15 cellular contexts compared by ENCODE assay signal in the genomic region with DNA sequence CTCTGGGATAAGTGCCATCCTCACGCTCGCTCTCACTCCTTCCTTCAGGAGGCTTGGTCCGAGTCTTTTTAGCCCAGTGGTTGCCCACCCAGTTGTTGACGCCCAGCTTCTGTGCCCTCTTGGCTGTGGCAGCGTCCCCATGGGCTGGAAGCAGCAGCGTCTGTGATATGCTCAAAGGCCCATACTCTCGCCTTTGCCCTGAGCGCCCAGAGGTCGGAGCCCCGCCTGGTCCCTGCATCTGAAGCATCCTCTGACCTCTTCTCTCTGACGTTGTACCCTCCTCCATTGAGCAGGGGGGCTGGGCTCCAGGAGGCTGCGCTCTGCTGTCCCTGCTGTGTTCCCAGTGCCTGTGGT.
DNase-seq lines count a peak whose midpoint lies in the region; ATAC-seq and TF ChIP-seq lines count a peak whose summit lies in the region.
"Had no signal": no experiment of that assay in that cellular context is flagged by ENCODE, and none has a peak within 500 bp of the region (broad histone marks: within the 10 kb centered on the region; RNA-seq: fewer than 3 reads in every experiment).

No MANE protein-coding gene starts in this region.

- peaks cover 57% of the 10 kb centered on the region for H3K36me3 Mint-ChIP-seq in chondrocyte (ENCODE audit: low read depth)
- peaks cover 45% of the 10 kb centered on the region for H3K36me3 Mint-ChIP-seq in memory B cell
- H3K36me3 Mint-ChIP-seq in stimulated activated effector memory CD8-positive, alpha-beta T cell treated with anti-CD3 and anti-CD28 coated beads, Interleukin-12 subunit alpha, Interleukin-12 subunit beta, amount 100 ng/mL, for 72 hours, result peaks cover 74% of the 10 kb centered on the region
- H3K36me3 Mint-ChIP-seq in neural progenitor cell, result peaks cover 63% of the 10 kb centered on the region

- no peaks in the 10 kb centered on the region for H3K9me3 Mint-ChIP-seq in chondrocyte (ENCODE audit: low read depth)
- no peaks in the 10 kb centered on the region for H3K9me3 Mint-ChIP-seq in memory B cell
- no peaks in the 10 kb centered on the region for H3K9me3 Mint-ChIP-seq in stimulated activated effector memory CD8-positive, alpha-beta T cell treated with anti-CD3 and anti-CD28 coated beads, Interleukin-12 subunit alpha, Interleukin-12 subunit beta, amount 100 ng/mL, for 72 hours
- H3K9me3 Mint-ChIP-seq in neural progenitor cell, result no peaks in the 10 kb centered on the region
- H3K9me3 Mint-ChIP-seq: CD8-positive, alpha-beta T cell had no signal

- no peak overlapping the region for H3K4me3 ChIP-seq in H7 (ENCODE audit: insufficient read depth, low read depth, low read length)
- H3K4me3 ChIP-seq in neural progenitor cell, result no peak overlapping the region
- no peak overlapping the region for H3K4me3 ChIP-seq in colonic mucosa
- H3K4me3 ChIP-seq: GM12878, HAP-1 had no signal

- intact Hi-C loops in colonic mucosa (cut with DNase I), result no loop called here

- H3K27me3 ChIP-seq in H7 (ENCODE audit: control insufficient read depth, insufficient read depth, low read length) (no peaks in the 10 kb centered on the region), neural progenitor cell (no peaks in the 10 kb centered on the region), colonic mucosa (no peaks in the 10 kb centered on the region)
- H3K27me3 ChIP-seq: BE2C had no signal

- H3K4me1 Mint-ChIP-seq in chondrocyte (ENCODE audit: low read depth), result no peaks in the 10 kb centered on the region
- H3K4me1 Mint-ChIP-seq in memory B cell, result peaks cover 10% of the 10 kb centered on the region
- H3K4me1 Mint-ChIP-seq in stimulated activated effector memory CD8-positive, alpha-beta T cell treated with anti-CD3 and anti-CD28 coated beads, Interleukin-12 subunit alpha, Interleukin-12 subunit beta, amount 100 ng/mL, for 72 hours, result peaks cover 15% of the 10 kb centered on the region
- peaks cover 3% of the 10 kb centered on the region for H3K4me1 Mint-ChIP-seq in neural progenitor cell

- H3K4me1 ChIP-seq in neural progenitor cell, result no peaks in the 10 kb centered on the region
- H3K4me1 ChIP-seq in colonic mucosa, result no peaks in the 10 kb centered on the region
- H3K4me1 ChIP-seq: BE2C, HAP-1 had no signal

- peak; percentile 29 for DNase-seq in H7
- DNase-seq in chondrocyte (ENCODE audit: low spot score), result peak; percentile 76
- DNase-seq in memory B cell (ENCODE audit: low spot score in 2 of 2), result no peak
- no peak for DNase-seq in stimulated activated effector memory CD8-positive, alpha-beta T cell treated with anti-CD3 and anti-CD28 coated beads, Interleukin-12 subunit alpha, Interleukin-12 subunit beta, amount 100 ng/mL, for 72 hours (ENCODE audit: low spot score in 2 of 2)
- no peak for DNase-seq in occipital lobe (lab: John Stamatoyannopoulos, UW)
- no peak for DNase-seq in neural progenitor cell (ENCODE audit: low spot score)
- DNase-seq in colonic mucosa, result no peak
- DNase-seq: BE2C; CD8-positive, alpha-beta T cell; GOT3 had no signal

- H3K9me3 ChIP-seq in neural progenitor cell (ENCODE audit: low read depth), result no peaks in the 10 kb centered on the region
- no peaks in the 10 kb centered on the region for H3K9me3 ChIP-seq in colonic mucosa
- H3K9me3 ChIP-seq: BE2C, HAP-1 had no signal

- H3K27me3 Mint-ChIP-seq in chondrocyte (ENCODE audit: low read depth), result no peaks in the 10 kb centered on the region
- no peaks in the 10 kb centered on the region for H3K27me3 Mint-ChIP-seq in memory B cell
- peaks cover 13% of the 10 kb centered on the region for H3K27me3 Mint-ChIP-seq in neural progenitor cell (ENCODE audit: insufficient read depth, low read depth)

- H3K4me3 Mint-ChIP-seq in chondrocyte (ENCODE audit: unreplicated experiment) (no peak overlapping the region), memory B cell (no peak overlapping the region), neural progenitor cell (no peak overlapping the region)
- no peak overlapping the region for H3K4me3 Mint-ChIP-seq in stimulated activated effector memory CD8-positive, alpha-beta T cell treated with anti-CD3 and anti-CD28 coated beads, Interleukin-12 subunit alpha, Interleukin-12 subunit beta, amount 100 ng/mL, for 72 hours
- H3K4me3 Mint-ChIP-seq: CD8-positive, alpha-beta T cell had no signal

- H3K79me2 ChIP-seq in neural progenitor cell (ENCODE audit: low read depth), result no peaks in the 10 kb centered on the region

- peaks cover 32% of the 10 kb centered on the region for H3K36me3 ChIP-seq in H7 (replicated peaks; ENCODE audit: control insufficient read depth, insufficient read depth, low read length)
- H3K36me3 ChIP-seq in neural progenitor cell, result no peaks in the 10 kb centered on the region
- H3K36me3 ChIP-seq in colonic mucosa, result peaks cover 5% of the 10 kb centered on the region

- H3K9ac ChIP-seq in neural progenitor cell (no peak overlapping the region), colonic mucosa (ENCODE audit: low read depth in 2 of 2, low read length in 2 of 2) (no peak overlapping the region)

- no peak overlapping the region for H3K4me2 ChIP-seq in neural progenitor cell

- ATAC-seq in memory B cell (ENCODE audit: low read depth) (no peak), GM19351 (IDR thresholded peaks at IDR 0.05; ENCODE audit: unreplicated experiment) (no peak)
- no peak for ATAC-seq in stimulated activated effector memory CD8-positive, alpha-beta T cell treated with anti-CD3 and anti-CD28 coated beads, Interleukin-12 subunit alpha, Interleukin-12 subunit beta, amount 100 ng/mL, for 72 hours
- ATAC-seq: CD8-positive, alpha-beta T cell; GM12878; HepG2 had no signal

- H3K27ac ChIP-seq in neural progenitor cell, result no peak overlapping the region
- no peak overlapping the region for H3K27ac ChIP-seq in colonic mucosa
- H3K27ac ChIP-seq: C4-2B had no signal

- no peaks in the 10 kb centered on the region for H3F3A ChIP-seq in neural progenitor cell (ENCODE audit: low read depth)

- H2AFZ ChIP-seq in neural progenitor cell (replicated peaks), result no peak overlapping the region

- TF ChIP-seq CTCF in chondrocyte (IDR thresholded peaks at IDR 0.05), result no peak
- TF ChIP-seq CTCF in neural progenitor cell (IDR thresholded peaks at IDR 0.05), result no peak
- no peak for TF ChIP-seq CTCF in colonic mucosa (IDR thresholded peaks at IDR 0.05)

- no peaks in the 10 kb centered on the region for H4K20me1 ChIP-seq in neural progenitor cell (ENCODE audit: low read depth)

- H3K27ac Mint-ChIP-seq in chondrocyte (ENCODE audit: unreplicated experiment) (no peak overlapping the region), memory B cell (peak overlapping the region; percentile 73), neural progenitor cell (no peak overlapping the region)
- H3K27ac Mint-ChIP-seq in stimulated activated effector memory CD8-positive, alpha-beta T cell treated with anti-CD3 and anti-CD28 coated beads, Interleukin-12 subunit alpha, Interleukin-12 subunit beta, amount 100 ng/mL, for 72 hours, result peak overlapping the region; percentile 90
- H3K27ac Mint-ChIP-seq: CD8-positive, alpha-beta T cell had no signal

Comparison
In these comparisons a context has a peak if more than half of its experiments do, and no peak if none do; other contexts are left out.
1. DNase-seq: peak in H7 (single experiment) and chondrocyte (single experiment); none in memory B cell (0 of 2), stimulated activated effector memory CD8-positive, alpha-beta T cell treated with anti-CD3 and anti-CD28 coated beads, Interleukin-12 subunit alpha, Interleukin-12 subunit beta, amount 100 ng/mL, for 72 hours (0 of 2), occipital lobe (single experiment), neural progenitor cell (single experiment) and colonic mucosa (single experiment).
2. H3K27ac Mint-ChIP-seq: peak in memory B cell (single experiment) and stimulated activated effector memory CD8-positive, alpha-beta T cell treated with anti-CD3 and anti-CD28 coated beads, Interleukin-12 subunit alpha, Interleukin-12 subunit beta, amount 100 ng/mL, for 72 hours (single experiment); none in chondrocyte (single experiment) and neural progenitor cell (single experiment).